8 cellular contexts compared by ENCODE assay signal in genomic region chr12:47636908-47637780, GRCh38.
A peak's percentile ranks its signal among the peaks of the same experiment; 100 is the strongest.
DNase-seq lines count a peak whose midpoint lies in the region; ATAC-seq and TF ChIP-seq lines count a peak whose summit lies in the region.

No MANE protein-coding gene starts in this region.

- no peak overlapping the region for H3K4me2 ChIP-seq in Karpas-422 (ENCODE audit: low read depth, low read length, poor library complexity, severe bottlenecking)

- H3K79me2 ChIP-seq in Karpas-422 (ENCODE audit: low read length): peaks cover 27% of the 10 kb centered on the region

- no peaks in the 10 kb centered on the region for H3K27me3 ChIP-seq in Karpas-422 (ENCODE audit: low read length)

- H3K4me3 ChIP-seq in Karpas-422 (ENCODE audit: low read length) (no peak overlapping the region), WI38 (ENCODE audit: low read depth, low read length) (no peak overlapping the region)

- H3K9me3 ChIP-seq in Karpas-422 (ENCODE audit: low read length): peaks cover 4% of the 10 kb centered on the region; the same call in 1 of the 2 replicates

- no peak overlapping the region for H3K9ac ChIP-seq in Karpas-422 (ENCODE audit: low read length)

- H4K20me1 ChIP-seq in Karpas-422 (ENCODE audit: insufficient read depth, low read depth, low read length): no peaks in the 10 kb centered on the region

- peaks cover 27% of the 10 kb centered on the region for H3K36me3 ChIP-seq in Karpas-422 (ENCODE audit: insufficient read depth, low read length)

- H3K27ac ChIP-seq in Karpas-422 (ENCODE audit: low read length): no peak overlapping the region

- peak; percentile 7 for DNase-seq in COLO668 (lab: John Stamatoyannopoulos, UW; ENCODE audit: unreplicated experiment)
- peak; percentile 75 for DNase-seq in Karpas-422
- peak; percentile 69 for DNase-seq in stimulated activated CD4-positive, alpha-beta T cell treated with anti-CD3 and anti-CD28 coated beads, Interleukin-15, amount 100 ng/mL, for 24 hours
- no peak for DNase-seq in NCI-H510A treated with DMSO at 0.1 percent for 48 hours (lab: John Stamatoyannopoulos, UW)
- no peak for DNase-seq in C1 segment of cervical spinal cord (lab: John Stamatoyannopoulos, UW)

- no peaks in the 10 kb centered on the region for H3K9me2 ChIP-seq in Karpas-422 (replicated peaks; ENCODE audit: insufficient read depth, low read length)

- no peaks in the 10 kb centered on the region for H3K4me1 ChIP-seq in Karpas-422 (ENCODE audit: low read length)

- no peak overlapping the region for H2AFZ ChIP-seq in Karpas-422 (ENCODE audit: low read length)

- ATAC-seq in esophagus mucosa (peak; percentile 46), GM19467 (IDR thresholded peaks at IDR 0.05; ENCODE audit: unreplicated experiment) (no peak)

- TF ChIP-seq CTCF in WI38 (IDR thresholded peaks at IDR 0.05; ENCODE audit: low read depth, low read length): peak; percentile 43; the same call in 1 of the 2 replicates

Comparison
In these comparisons a context has a peak if more than half of its experiments do, and no peak if none do; other contexts are left out.
1. DNase-seq: peak in COLO668 (single experiment), Karpas-422 (single experiment) and stimulated activated CD4-positive, alpha-beta T cell treated with anti-CD3 and anti-CD28 coated beads, Interleukin-15, amount 100 ng/mL, for 24 hours (single experiment); none in NCI-H510A treated with DMSO at 0.1 percent for 48 hours (single experiment) and C1 segment of cervical spinal cord (0 of 14).